ENCODE assay signal across 10 cellular contexts in the genomic region with DNA sequence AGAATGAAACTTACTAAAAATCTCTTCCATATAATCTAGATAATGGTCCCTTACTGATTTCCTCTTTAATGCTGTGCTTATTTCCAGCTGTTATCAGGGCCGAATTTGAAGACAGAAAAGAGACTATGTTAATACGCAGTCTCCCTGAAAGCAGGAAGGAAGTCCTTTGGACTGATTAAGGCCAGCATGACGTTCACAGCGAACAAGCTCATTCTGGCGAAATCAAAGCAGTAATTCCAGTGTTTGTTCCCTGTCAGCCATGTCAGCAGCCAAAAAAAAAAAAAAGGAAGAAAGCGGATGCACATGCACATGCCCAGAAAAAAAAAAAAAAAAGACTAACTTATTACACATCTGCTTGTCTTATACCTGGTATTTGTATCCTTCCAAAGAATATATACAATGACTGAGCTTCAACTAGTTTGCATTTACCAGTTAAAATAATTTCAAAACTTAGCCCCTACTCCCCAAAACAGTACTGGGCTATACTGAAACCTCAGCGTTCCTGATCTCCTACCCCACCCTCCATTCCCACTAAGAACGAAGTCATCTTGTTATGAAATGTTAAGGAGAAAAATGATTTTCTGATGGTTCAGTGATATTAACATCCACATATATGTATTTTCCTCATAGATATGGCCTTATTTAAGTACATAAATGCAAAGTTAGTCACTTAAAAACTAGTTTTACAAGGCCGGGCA. TPM values are rescaled to one million over a fixed set of nuclear protein-coding genes. Genes with fewer than 3 reads are reported as not detected.
DNase-seq lines count a peak whose midpoint lies in the region; ATAC-seq and TF ChIP-seq lines count a peak whose summit lies in the region.
"Had no signal": no experiment of that assay in that cellular context is flagged by ENCODE, and none has a peak within 500 bp of the region (broad histone marks: within the 10 kb centered on the region; RNA-seq: fewer than 3 reads in every experiment).

No MANE protein-coding gene starts in this region.

- WGBS in stomach, 5 donors, result 50 to 65% (median 57%) methylated on average over 9 of the region's 9 CpGs

- no peak overlapping the region for H2AFZ ChIP-seq in Karpas-422 (ENCODE audit: low read length)

- no peak for TF ChIP-seq EP300 in stomach (IDR thresholded peaks at IDR 0.05)

- H3K4me2 ChIP-seq in Karpas-422 (ENCODE audit: low read depth, low read length, poor library complexity, severe bottlenecking), result no peak overlapping the region

- DNase-seq in LNCaP clone FGC (ENCODE audit: low read depth), result peak; percentile 70
- peak; percentile 22 for DNase-seq in colonic mucosa
- no peak for DNase-seq in left lobe of liver (ENCODE audit: low spot score)
- no peak for DNase-seq in stomach
- DNase-seq in Karpas-422, result no peak
- DNase-seq: activated gamma-delta T cell, T-cell had no signal

- H3K36me3 ChIP-seq in colonic mucosa (no peaks in the 10 kb centered on the region), stomach (peaks cover 0 to 29% (median 17%) of the 10 kb centered on the region in 4 donors), Karpas-422 (ENCODE audit: insufficient read depth, low read length) (peaks cover 26% of the 10 kb centered on the region)

- H3K27me3 ChIP-seq in colonic mucosa (no peaks in the 10 kb centered on the region), stomach (no peaks in the 10 kb centered on the region), Karpas-422 (ENCODE audit: low read length) (no peaks in the 10 kb centered on the region)

- H3K9me2 ChIP-seq in Karpas-422 (replicated peaks; ENCODE audit: insufficient read depth, low read length), result no peaks in the 10 kb centered on the region

- H3K4me1 ChIP-seq in colonic mucosa, result no peaks in the 10 kb centered on the region
- H3K4me1 ChIP-seq in stomach, result peaks cover 0 to 4% (median 0%) of the 10 kb centered on the region in 4 donors
- no peaks in the 10 kb centered on the region for H3K4me1 ChIP-seq in Karpas-422 (ENCODE audit: low read length)

- H3K9ac ChIP-seq in colonic mucosa (ENCODE audit: low read depth in 2 of 2, low read length in 2 of 2) (no peak overlapping the region), Karpas-422 (ENCODE audit: low read length) (no peak overlapping the region)

- H3K4me3 ChIP-seq in LNCaP clone FGC (ENCODE audit: low read depth, low read length), result peak overlapping the region; percentile 28
- H3K4me3 ChIP-seq in colonic mucosa, result no peak overlapping the region
- no peak overlapping the region for H3K4me3 ChIP-seq in stomach
- H3K4me3 ChIP-seq in Karpas-422 (ENCODE audit: low read length), result no peak overlapping the region

- H3K27ac ChIP-seq in colonic mucosa (peak overlapping the region; percentile 40), stomach (peak overlapping the region; percentile 73 to 86 (median 74)), Karpas-422 (ENCODE audit: low read length) (no peak overlapping the region)

- no peak for TF ChIP-seq CTCF in LNCaP clone FGC (IDR thresholded peaks at IDR 0.05; ENCODE audit: control insufficient read depth, extremely low read depth, insufficient read depth)
- no peak for TF ChIP-seq CTCF in colonic mucosa (IDR thresholded peaks at IDR 0.05)
- no peak for TF ChIP-seq CTCF in stomach (IDR thresholded peaks at IDR 0.05)

- ATAC-seq in left lobe of liver (peak; percentile 71), GM19328 (IDR thresholded peaks at IDR 0.05; ENCODE audit: unreplicated experiment) (no peak), HG02973 (IDR thresholded peaks at IDR 0.05; ENCODE audit: unreplicated experiment) (no peak), GM19324 (IDR thresholded peaks at IDR 0.05; ENCODE audit: low FRiP score, unreplicated experiment) (no peak)
- ATAC-seq: T-cell had no signal

- TF ChIP-seq POLR2A in stomach (IDR thresholded peaks at IDR 0.05), result no peak

- no peaks in the 10 kb centered on the region for H3K9me3 ChIP-seq in colonic mucosa
- no peaks in the 10 kb centered on the region for H3K9me3 ChIP-seq in stomach
- H3K9me3 ChIP-seq in Karpas-422 (ENCODE audit: low read length), result peaks cover 8% of the 10 kb centered on the region

- peaks cover 6% of the 10 kb centered on the region; the same call in 1 of the 2 replicates for H3K79me2 ChIP-seq in Karpas-422 (ENCODE audit: low read length)

- no peaks in the 10 kb centered on the region for H4K20me1 ChIP-seq in Karpas-422 (ENCODE audit: insufficient read depth, low read depth, low read length)

- intact Hi-C loops in colonic mucosa (cut with DNase I), result no loop called here
- intact Hi-C loops in stomach (cut with DNase I; ENCODE audit: low total_unique reads), result no loop called here

RNA-seq across cellular contexts. Expression of a gene that starts 29.0 kb away (rescaled TPM):
- 10 to 100 TPM; 63.2 to 85.2 TPM for total RNA-seq in colonic mucosa
- 66.8 TPM for total RNA-seq in left lobe of liver
- total RNA-seq in stomach, result 100 to 1,000 TPM in 2 of 5 donors, 10 to 100 TPM in 3; 12.7 to 104 (median 68.8) TPM
- 100 to 1,000 TPM; 164 to 231 (median 170) TPM for polyA plus RNA-seq in stomach
- total RNA-seq in Karpas-422 (2014; rRNA removed; shearing (Covaris generic); ENCODE audit: low replicate concordance), result 90.4 and 129 TPM in 2 replicates

RNA-seq across cellular contexts. Expression of a gene that starts 29.3 kb away (rescaled TPM):
- total RNA-seq in colonic mucosa (10 to 100 TPM; 16.2 to 19.2 TPM), left lobe of liver (27.9 TPM), stomach (100 to 1,000 TPM in 1 of 5 donors, 10 to 100 TPM in 2, 1 to 10 TPM in 2; 4.3 to 142 (median 19.4) TPM)
- 10 to 100 TPM in 2 of 3 donors, 1 to 10 TPM in 1; 8.4 to 14.7 (median 12.5) TPM for polyA plus RNA-seq in stomach
- total RNA-seq in Karpas-422 (2014; rRNA removed; shearing (Covaris generic); ENCODE audit: low replicate concordance), result 26.0 and 27.8 TPM in 2 replicates

Comparison
In these comparisons a context has a peak if more than half of its experiments do, and no peak if none do; other contexts are left out.
1. DNase-seq: peak in LNCaP clone FGC (single experiment) and colonic mucosa (single experiment); none in left lobe of liver (single experiment), stomach (single experiment) and Karpas-422 (single experiment).